8 cellular contexts compared by ENCODE assay signal in the genomic region with DNA sequence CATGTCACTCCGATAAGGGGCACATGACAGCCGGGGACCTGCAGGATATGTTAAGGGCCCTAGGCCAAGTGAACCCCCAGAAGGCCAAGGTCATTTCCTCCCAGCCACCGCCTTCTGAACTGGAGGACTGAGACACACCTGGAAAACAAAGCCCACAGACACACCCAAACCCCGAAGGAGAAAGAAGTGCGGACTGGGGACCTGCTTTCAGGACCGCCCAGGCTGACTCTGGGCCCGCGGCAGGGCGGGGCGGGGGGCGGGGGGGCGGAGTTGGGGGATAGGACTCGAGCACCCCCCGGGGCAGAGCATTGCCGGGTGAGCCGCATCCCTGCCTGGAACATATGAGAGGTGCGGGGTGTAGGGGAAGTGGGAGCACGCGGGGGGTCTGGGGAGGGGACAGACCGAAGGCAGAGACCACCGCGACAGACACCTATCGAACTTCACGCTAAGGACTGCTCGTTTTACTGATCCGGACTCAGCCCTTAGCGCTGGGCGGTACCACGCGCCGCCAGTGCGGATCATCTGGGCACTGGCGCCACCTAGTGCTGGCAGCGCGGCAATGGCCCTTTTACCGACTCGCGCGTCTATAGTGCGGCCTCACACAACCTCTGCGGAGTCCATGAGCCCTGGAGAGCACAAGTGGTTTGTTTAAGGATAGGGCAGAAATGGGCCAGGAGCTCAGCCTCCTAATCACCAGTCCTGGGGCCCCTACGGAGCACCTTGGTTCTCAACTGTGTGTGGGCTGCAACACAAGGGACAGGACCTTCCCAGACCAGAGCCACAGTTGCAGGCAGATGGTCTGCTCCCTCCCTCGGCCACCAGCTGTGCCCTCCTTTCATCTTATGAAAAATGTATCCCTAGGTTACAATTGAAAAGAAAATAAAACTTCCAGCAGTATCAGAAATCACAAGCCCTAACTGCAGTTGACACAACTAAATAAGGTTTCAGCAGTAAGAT.
DNase-seq lines count a peak whose midpoint lies in the region; ATAC-seq, FAIRE-seq and TF ChIP-seq lines count a peak whose summit lies in the region.

No MANE protein-coding gene starts in this region.

- peak; percentile 94 for TF ChIP-seq CTCF in kidney (IDR thresholded peaks at IDR 0.05; ENCODE audit: borderline replicate concordance, extremely low read depth, insufficient read depth)

- H3K9me3 ChIP-seq in kidney (ENCODE audit: control insufficient read depth in 1 of 2, low read length in 2 of 2), result no peaks in the 10 kb centered on the region

- peak overlapping the region; percentile 73 for H3K4me3 Mint-ChIP-seq in central memory CD8-positive, alpha-beta T cell

- H3K4me1 Mint-ChIP-seq in central memory CD8-positive, alpha-beta T cell, result no peaks in the 10 kb centered on the region

- DNase-seq in AG08395 (ENCODE audit: low spot score) (peak; percentile 89), NCI-H2171 (lab: John Stamatoyannopoulos, UW) (peak; percentile 62), kidney (peak; percentile 89)
- peak; percentile 68 to 75 for DNase-seq in central memory CD8-positive, alpha-beta T cell (ENCODE audit: low spot score in 2 of 2)
- DNase-seq in stimulated activated CD4-positive, alpha-beta T cell treated with anti-CD3 and anti-CD28 coated beads, Interleukin-15, amount 100 ng/mL, for 48 hours (ENCODE audit: low read depth in 2 of 2), result peak; percentile 55 to 74

- no peak overlapping the region for H3K27ac ChIP-seq in kidney (ENCODE audit: low read depth in 2 of 2, low read length in 2 of 2)

- H3K4me3 ChIP-seq in kidney (ENCODE audit: low read length in 2 of 2), result no peak overlapping the region

- H3K36me3 ChIP-seq in kidney (ENCODE audit: control insufficient read depth in 1 of 2, insufficient read depth in 2 of 2, low read length in 2 of 2), result no peaks in the 10 kb centered on the region

- peaks cover 23% of the 10 kb centered on the region for H3K27me3 Mint-ChIP-seq in central memory CD8-positive, alpha-beta T cell

- peak overlapping the region in 1 of 2 donors; percentile 26 for H3K9ac ChIP-seq in kidney (ENCODE audit: low read length in 2 of 2)

- intact Hi-C loops in kidney (cut with DNase I), result no loop called here

- no peaks in the 10 kb centered on the region for H3K9me3 Mint-ChIP-seq in central memory CD8-positive, alpha-beta T cell

- ATAC-seq in GM18867 (IDR thresholded peaks at IDR 0.05; ENCODE audit: unreplicated experiment) (peak; percentile 99), HG03097 (IDR thresholded peaks at IDR 0.05; ENCODE audit: low FRiP score, unreplicated experiment) (peak; percentile 96)
- peak; percentile 94 to 96 for ATAC-seq in activated CD4-positive, CD25-positive, alpha-beta regulatory T cell treated with anti-CD3 and anti-CD28 coated beads, Interleukin-2, amount 50 U/mL, for 24 hours
- peak; percentile 98 for ATAC-seq in central memory CD8-positive, alpha-beta T cell (replicated peaks; ENCODE audit: extremely low read depth, poor library complexity, severe bottlenecking)

- no peak overlapping the region for H3K27ac Mint-ChIP-seq in central memory CD8-positive, alpha-beta T cell (ENCODE audit: low read depth)

- H3K4me1 ChIP-seq in kidney (ENCODE audit: control insufficient read depth in 1 of 2, insufficient read depth in 1 of 2, low read depth in 1 of 2, low read length in 2 of 2), result no peaks in the 10 kb centered on the region

- no peaks in the 10 kb centered on the region for H3K36me3 Mint-ChIP-seq in central memory CD8-positive, alpha-beta T cell (ENCODE audit: insufficient read depth)

- no peak for FAIRE-seq in kidney (lab: Jason Lieb, UNC)
